Comparison of ENCODE assay signal across 1 cellular context in the genomic region with DNA sequence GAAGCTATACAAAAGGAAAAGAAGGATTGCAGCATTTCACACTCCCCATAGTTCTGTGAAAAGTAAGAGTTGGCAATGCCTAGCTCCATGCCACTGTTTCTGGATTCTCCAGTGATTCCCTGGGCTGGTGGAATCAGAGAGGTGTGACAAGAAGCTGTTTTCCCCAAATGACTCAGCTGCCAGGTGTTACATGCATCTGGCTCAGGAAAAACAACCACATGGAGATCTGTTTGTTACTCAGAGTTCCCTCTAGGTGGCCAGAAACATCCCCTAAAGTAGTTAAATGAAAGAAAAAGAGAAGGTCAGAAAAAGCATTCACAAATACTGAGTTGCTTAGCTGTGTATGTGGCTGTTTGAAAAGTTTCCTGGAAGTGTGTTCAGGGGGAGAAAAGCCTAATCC.
TF ChIP-seq lines count a peak whose summit lies in the region.

No MANE protein-coding gene starts in this region.

TF ChIP-seq in GM23338, 12 proteins besides CTCF, POLR2A, EP300 and RAD21 (continued from another document):
- TF ChIP-seq REST (IDR thresholded peaks at IDR 0.05; ENCODE audit: unreplicated experiment) = no peak
- no peak for TF ChIP-seq EZH2phosphoT487 (IDR thresholded peaks at IDR 0.05; ENCODE audit: unreplicated experiment)
TF ChIP-seq in GM23338: peak in this region for 0.
